ENCODE assay signal across 2 cellular contexts in genomic region chr15:61335998-61336648, GRCh38.
TF ChIP-seq lines count a peak whose summit lies in the region.

No MANE protein-coding gene starts in this region.

TF ChIP-seq in liver, 16 proteins besides CTCF, POLR2A, EP300 and RAD21 (continued from another document):
- TF ChIP-seq REST (IDR thresholded peaks at IDR 0.05) (no peak), JUND (IDR thresholded peaks at IDR 0.05) (peak in 1 of 2 donors; percentile 33)
TF ChIP-seq in liver: peak in this region for 3.

TF ChIP-seq in HepG2, 621 proteins besides CTCF, POLR2A, EP300 and RAD21 (continued from another document):
- TF ChIP-seq BATF2 (CRISPR knock-in tag; IDR thresholded peaks at IDR 0.05) (no peak), FOXC1 (CRISPR knock-in tag; IDR thresholded peaks at IDR 0.05; ENCODE audit: borderline replicate concordance) (no peak), SMARCC2 (IDR thresholded peaks at IDR 0.05) (no peak), ATF6 (CRISPR knock-in tag; conservative IDR thresholded peaks at IDR 0.05) (no peak)
TF ChIP-seq in HepG2: peak in this region for 0.
